8 cellular contexts compared by ENCODE assay signal in genomic region chr6:89375427-89375868, GRCh38. TPM values are rescaled to one million over a fixed set of nuclear protein-coding genes. Genes with fewer than 3 reads are reported as not detected.
DNase-seq lines count a peak whose midpoint lies in the region; ATAC-seq and TF ChIP-seq lines count a peak whose summit lies in the region.

No MANE protein-coding gene starts in this region.

- TF ChIP-seq CTCF in epithelial cell of proximal tubule (conservative IDR thresholded peaks at IDR 0.05; ENCODE audit: low read depth, low read length), result peak; percentile 80
- peak; percentile 55 for TF ChIP-seq CTCF in psoas muscle (IDR thresholded peaks at IDR 0.05)
- no peak for TF ChIP-seq CTCF in omental fat pad (IDR thresholded peaks at IDR 0.05)

- H3K9me3 Mint-ChIP-seq in activated CD4-positive, alpha-beta memory T cell treated with anti-CD3 and anti-CD28 coated beads, Interleukin-2, amount 10 ng/mL, durations not matched to agents 7 days and 5 days, result no peaks in the 10 kb centered on the region

- H3K4me1 Mint-ChIP-seq in activated CD4-positive, alpha-beta memory T cell treated with anti-CD3 and anti-CD28 coated beads, Interleukin-2, amount 10 ng/mL, durations not matched to agents 7 days and 5 days, result peaks cover 34% of the 10 kb centered on the region

- H3K36me3 Mint-ChIP-seq in activated CD4-positive, alpha-beta memory T cell treated with anti-CD3 and anti-CD28 coated beads, Interleukin-2, amount 10 ng/mL, durations not matched to agents 7 days and 5 days (ENCODE audit: low read depth), result no peaks in the 10 kb centered on the region

- H3K27me3 ChIP-seq in psoas muscle (ENCODE audit: insufficient read depth in 3 of 3, low read length in 2 of 3), result no peaks in the 10 kb centered on the region

- WGBS in psoas muscle, 3 donors, result 49 to 69% (median 53%) methylated on average over 2 of the region's 2 CpGs

- peaks cover 33% of the 10 kb centered on the region for H3K4me1 ChIP-seq in psoas muscle

- H3K27ac ChIP-seq in psoas muscle, result peak overlapping the region; percentile 75

- no peak overlapping the region for H3K4me3 Mint-ChIP-seq in activated CD4-positive, alpha-beta memory T cell treated with anti-CD3 and anti-CD28 coated beads, Interleukin-2, amount 10 ng/mL, durations not matched to agents 7 days and 5 days

- H3K27me3 Mint-ChIP-seq in activated CD4-positive, alpha-beta memory T cell treated with anti-CD3 and anti-CD28 coated beads, Interleukin-2, amount 10 ng/mL, durations not matched to agents 7 days and 5 days, result peaks cover 10% of the 10 kb centered on the region

- intact Hi-C loops in psoas muscle (cut with DNase I), result no loop called here

- H3K9me3 ChIP-seq in psoas muscle, result no peaks in the 10 kb centered on the region

- peak; percentile 50 for DNase-seq in Caki2 (ENCODE audit: low read depth)
- DNase-seq in NCI-H524 treated with DMSO at 0.1 percent for 48 hours (lab: John Stamatoyannopoulos, UW), result peak; percentile 91
- DNase-seq in activated CD4-positive, alpha-beta memory T cell treated with anti-CD3 and anti-CD28 coated beads, Interleukin-2, amount 10 ng/mL, durations not matched to agents 7 days and 5 days, result peak; percentile 91
- peak; percentile 71 for DNase-seq in epithelial cell of proximal tubule (ENCODE audit: low read depth)
- peak; percentile 61 to 85 for DNase-seq in psoas muscle
- DNase-seq in omental fat pad (ENCODE audit: low spot score), result no peak

- in situ Hi-C loops in Caki2 (cut with HindIII; ENCODE audit: low pct_unique_long_range_greater_than_20kb, low sequenced_read_pairs), result no loop called here

- H3K27ac Mint-ChIP-seq in activated CD4-positive, alpha-beta memory T cell treated with anti-CD3 and anti-CD28 coated beads, Interleukin-2, amount 10 ng/mL, durations not matched to agents 7 days and 5 days, result peak overlapping the region; percentile 59

- peaks cover 0 to 27% of the 10 kb centered on the region in 2 donors for H3K36me3 ChIP-seq in psoas muscle (ENCODE audit: insufficient read depth in 1 of 2, low read depth in 1 of 2)

- peak; percentile 69 for ATAC-seq in GM19468 (IDR thresholded peaks at IDR 0.05; ENCODE audit: extremely low read depth, unreplicated experiment)
- peak; percentile 77 for ATAC-seq in HG03460 (IDR thresholded peaks at IDR 0.05; ENCODE audit: unreplicated experiment)
- peak; percentile 90 to 97 (median 95) for ATAC-seq in psoas muscle
- no peak for ATAC-seq in omental fat pad (ENCODE audit: low FRiP score)

- H3K4me3 ChIP-seq in epithelial cell of proximal tubule (ENCODE audit: low read depth, low read length), result no peak overlapping the region
- H3K4me3 ChIP-seq in psoas muscle, result no peak overlapping the region

- CTCF ChIA-PET in activated CD4-positive, alpha-beta memory T cell treated with anti-CD3 and anti-CD28 coated beads, Interleukin-2, amount 10 ng/mL, durations not matched to agents 7 days and 5 days (lab: Charles Lee), result interaction anchor here (0.6 to 1.9 kb wide), 20 partner anchors 9 to 393 kb away, joined by 3 to 15 read pairs (median 4); partner anchors contain the start of genes ANKRD6 and RRAGD

- POLR2A ChIA-PET in activated CD4-positive, alpha-beta memory T cell treated with anti-CD3 and anti-CD28 coated beads, Interleukin-2, amount 10 ng/mL, durations not matched to agents 7 days and 5 days (lab: Charles Lee), result interaction anchor here (0.9 to 1.8 kb wide), 10 partner anchors 9 to 296 kb away, joined by 3 to 9 read pairs (median 5); partner anchors contain the start of gene PNRC1

RNA-seq across cellular contexts. Expression of gene UBE2J1, which starts 22.9 kb away (rescaled TPM):
- total RNA-seq in Caki2 (2014; rRNA removed; shearing (Covaris generic); ENCODE audit: low replicate concordance), result 26.9 and 33.1 TPM in 2 replicates
- 10 to 100 TPM; 36.9 to 37.2 TPM for total RNA-seq in activated CD4-positive, alpha-beta memory T cell treated with anti-CD3 and anti-CD28 coated beads, Interleukin-2, amount 10 ng/mL, durations not matched to agents 7 days and 5 days
- total RNA-seq in epithelial cell of proximal tubule (47.2 and 58.5 TPM in 2 replicates), psoas muscle (10 to 100 TPM; 11.5 to 21.6 (median 17.4) TPM), omental fat pad (10 to 100 TPM; 32.3 to 62.2 (median 39.8) TPM)
- polyA plus RNA-seq in psoas muscle, result 10 to 100 TPM; 10.0 to 20.7 (median 12.9) TPM

RNA-seq across cellular contexts. Expression of gene RRAGD, which starts 36.6 kb away (rescaled TPM):
- total RNA-seq in Caki2 (2014; rRNA removed; shearing (Covaris generic); ENCODE audit: low replicate concordance), result 6.5 and 8.3 TPM in 2 replicates
- 10 to 100 TPM; 11.3 to 11.6 TPM for total RNA-seq in activated CD4-positive, alpha-beta memory T cell treated with anti-CD3 and anti-CD28 coated beads, Interleukin-2, amount 10 ng/mL, durations not matched to agents 7 days and 5 days
- total RNA-seq in epithelial cell of proximal tubule (10.8 and 12.7 TPM in 2 replicates), psoas muscle (100 to 1,000 TPM; 105 to 148 (median 125) TPM), omental fat pad (10 to 100 TPM; 11.8 to 41.8 (median 16.5) TPM)
- 100 to 1,000 TPM in 1 of 3 donors, 10 to 100 TPM in 2; 34.8 to 163 (median 70.8) TPM for polyA plus RNA-seq in psoas muscle

RNA-seq across cellular contexts. Expression of gene ANKRD6, which starts 57.5 kb away (rescaled TPM):
- total RNA-seq in Caki2 (2014; rRNA removed; shearing (Covaris generic); ENCODE audit: low replicate concordance), result 12.5 and 16.9 TPM in 2 replicates
- 1 to 10 TPM; 4.2 to 4.8 TPM for total RNA-seq in activated CD4-positive, alpha-beta memory T cell treated with anti-CD3 and anti-CD28 coated beads, Interleukin-2, amount 10 ng/mL, durations not matched to agents 7 days and 5 days
- total RNA-seq in epithelial cell of proximal tubule (4.4 and 6.2 TPM in 2 replicates), psoas muscle (1 to 10 TPM; 2.4 to 9.0 (median 4.6) TPM), omental fat pad (10 to 100 TPM in 3 of 4 donors, 1 to 10 TPM in 1; 9.3 to 26.0 (median 12.4) TPM)
- 1 to 10 TPM; 1.2 to 2.3 (median 1.8) TPM for polyA plus RNA-seq in psoas muscle

Comparison
In these comparisons a context has a peak if more than half of its experiments do, and no peak if none do; other contexts are left out.
1. CTCF ChIP-seq: peak in epithelial cell of proximal tubule (single experiment) and psoas muscle (single experiment); none in omental fat pad (0 of 3).